ENCODE assay signal across 28 cellular contexts in the genomic region with DNA sequence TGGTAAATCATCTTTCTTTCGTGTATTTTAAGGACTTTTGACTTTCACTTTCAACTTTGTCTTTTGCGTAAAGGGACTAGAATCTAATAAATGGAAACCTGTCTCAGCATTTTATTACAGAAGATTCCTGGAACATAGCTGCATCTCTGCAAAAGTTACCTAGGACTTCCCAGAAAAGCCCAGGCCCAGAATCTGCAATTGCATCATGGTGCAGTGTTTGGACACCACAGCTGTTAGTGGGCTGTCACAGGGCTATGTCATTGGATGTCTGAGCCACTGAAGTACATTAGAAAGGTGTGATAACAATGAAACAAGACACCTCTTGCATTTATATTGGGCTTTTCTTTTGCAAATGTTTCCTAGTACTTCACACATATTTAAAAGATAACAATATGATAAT.
"Had no signal": no experiment of that assay in that cellular context is flagged by ENCODE, and none has a peak within 500 bp of the region (broad histone marks: within the 10 kb centered on the region; RNA-seq: fewer than 3 reads in every experiment).

No MANE protein-coding gene starts in this region.

- H3K4me2 ChIP-seq: PC-9 had no signal

- H2AFZ ChIP-seq: PC-9 had no signal

- H3K9me3 ChIP-seq: adrenal gland, body of pancreas, breast epithelium, SJCRH30 had no signal

- DNase-seq: activated CD4-positive, alpha-beta T cell treated with anti-CD3 and anti-CD28 coated beads for 36 hours; activated CD4-positive, alpha-beta T cell treated with anti-CD3 and anti-CD28 coated beads, Interleukin-2, amount 10 ng/mL, durations not matched to agents 7 days and 5 days; activated CD4-positive, alpha-beta T cell treated with anti-CD3 and anti-CD28 coated beads, Interleukin-2, amount 50 U/mL, for 48 hours; activated CD8-positive, alpha-beta T cell treated with anti-CD3 and anti-CD28 coated beads, Interleukin-2, amount 10 ng/mL, durations not matched to agents 7 days and 5 days; activated gamma-delta T cell; activated naive CD4-positive, alpha-beta T cell treated with Interleukin-2 at 50 U/mL for 16 hours; activated naive CD8-positive, alpha-beta T cell treated with anti-CD3 and anti-CD28 coated beads, Interleukin-2, amount 10 ng/mL, durations not matched to agents 7 days and 5 days; activated T-cell treated with anti-CD3 and anti-CD28 coated beads, Interleukin-2, amount 50 U/mL, for 24 hours; adrenal gland; body of pancreas; Karpas-422; KBM-7; NCI-H1105 treated with DMSO at 0.1 percent for 48 hours; NCI-H1436; NCI-H1694; NCI-H1930; NCI-H2081 treated with DMSO at 0.1 percent for 48 hours; NCI-H2171; NCI-H2227 treated with DMSO at 0.1 percent for 48 hours; NCI-H446 treated with DMSO at 0.1 percent for 48 hours; NCI-H524; NCI-H69; PC-9; SHP77; SJCRH30 had no signal

- H3K4me3 ChIP-seq: adrenal gland, body of pancreas, PC-9, SJCRH30, SK-N-MC had no signal

- H3K27ac ChIP-seq: adrenal gland, body of pancreas, PC-9, SJCRH30, SK-N-MC had no signal

- H3K4me1 ChIP-seq: adrenal gland, body of pancreas, breast epithelium, SJCRH30 had no signal

- ATAC-seq: activated CD4-positive, alpha-beta T cell treated with anti-CD3 and anti-CD28 coated beads for 36 hours; activated CD4-positive, CD25-positive, alpha-beta regulatory T cell treated with anti-CD3 and anti-CD28 coated beads, Interleukin-2, amount 50 U/mL, for 24 hours; activated CD8-positive, alpha-beta T cell treated with anti-CD3 and anti-CD28 coated beads, Interleukin-2, amount 10 ng/mL, durations not matched to agents 7 days and 5 days; body of pancreas had no signal

- H3K27me3 ChIP-seq: adrenal gland, body of pancreas, breast epithelium, SJCRH30 had no signal

- H3K36me3 ChIP-seq: adrenal gland, breast epithelium, SJCRH30 had no signal
